Comparison of ENCODE assay signal across 1 cellular context in the genomic region with DNA sequence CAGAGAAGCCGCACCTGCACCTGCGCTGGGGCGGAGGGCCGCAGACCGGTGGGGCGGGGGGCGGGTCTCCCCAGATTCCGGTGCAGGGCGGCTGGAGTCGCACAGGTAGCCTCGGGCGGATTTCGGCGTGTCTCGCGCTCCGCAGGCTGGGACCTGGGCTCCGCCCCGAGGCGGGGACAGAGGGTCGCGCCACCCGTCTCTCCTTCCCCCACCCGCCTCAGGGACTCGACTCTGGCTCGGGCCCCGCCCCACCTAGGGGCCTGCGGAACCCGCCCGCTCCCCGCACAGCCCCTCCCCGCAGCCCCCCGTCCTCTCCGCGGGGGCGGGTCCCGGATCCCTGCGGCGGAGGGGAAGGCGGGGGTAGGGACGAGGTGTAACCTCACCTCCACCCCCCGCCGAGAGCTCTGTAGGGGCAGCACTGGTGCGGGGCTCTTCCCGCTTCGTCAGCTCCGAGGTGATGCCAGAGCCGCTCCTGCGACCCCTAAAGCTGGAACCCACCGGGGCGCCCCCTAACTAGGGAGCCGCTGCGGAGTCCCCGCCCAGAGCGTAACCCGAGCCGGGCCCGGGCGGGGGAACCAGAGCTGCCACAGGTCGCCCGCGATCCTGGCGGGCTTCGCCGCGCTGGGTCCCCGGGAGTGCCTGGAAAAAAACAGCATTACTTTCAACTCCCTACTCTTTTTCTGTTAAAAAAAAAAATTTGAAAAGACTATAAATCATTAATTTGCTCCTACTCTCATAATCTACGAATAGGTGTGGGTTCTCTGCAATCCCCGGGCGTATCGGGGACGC.
TF ChIP-seq lines count a peak whose summit lies in the region.

A gene with protein sequence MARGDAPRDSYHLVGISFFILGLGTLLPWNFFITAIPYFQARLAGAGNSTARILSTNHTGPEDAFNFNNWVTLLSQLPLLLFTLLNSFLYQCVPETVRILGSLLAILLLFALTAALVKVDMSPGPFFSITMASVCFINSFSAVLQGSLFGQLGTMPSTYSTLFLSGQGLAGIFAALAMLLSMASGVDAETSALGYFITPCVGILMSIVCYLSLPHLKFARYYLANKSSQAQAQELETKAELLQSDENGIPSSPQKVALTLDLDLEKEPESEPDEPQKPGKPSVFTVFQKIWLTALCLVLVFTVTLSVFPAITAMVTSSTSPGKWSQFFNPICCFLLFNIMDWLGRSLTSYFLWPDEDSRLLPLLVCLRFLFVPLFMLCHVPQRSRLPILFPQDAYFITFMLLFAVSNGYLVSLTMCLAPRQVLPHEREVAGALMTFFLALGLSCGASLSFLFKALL (minus strand): TSS at position 134 of the 789 bp plus-strand sequence. CDS start 169 bp downstream, outside the sequence.

TF ChIP-seq in K562, 482 proteins besides CTCF, POLR2A, EP300 and RAD21 (continued from another document and continues in another):
- TF ChIP-seq C11orf30 (IDR thresholded peaks at IDR 0.05; ENCODE audit: low read depth) (no peak), CREM (IDR thresholded peaks at IDR 0.05; ENCODE audit: low read depth) (peak; percentile 15; the same call in 1 of the 2 replicates), GATAD2A (IDR thresholded peaks at IDR 0.05) (0 out of 2 replicates have a peak, but pooled peaks have one; percentile 27), ZNF134 (CRISPR knock-in tag; conservative IDR thresholded peaks at IDR 0.05) (peak; percentile 57), PURB (CRISPR knock-in tag; IDR thresholded peaks at IDR 0.05; ENCODE audit: low read depth) (no peak), PYGO2 (tag; IDR thresholded peaks at IDR 0.05) (no peak), HNRNPLL (IDR thresholded peaks at IDR 0.05; ENCODE audit: low read depth, low read length, poor library complexity, severe bottlenecking) (peak; percentile 72), KDM2B (CRISPR knock-in tag; IDR thresholded peaks at IDR 0.05) (0 out of 2 replicates have a peak, but pooled peaks have one; percentile 25), E2F3 (CRISPR knock-in tag; IDR thresholded peaks at IDR 0.05) (0 out of 2 replicates have a peak, but pooled peaks have one; percentile 38), CTBP1 (IDR thresholded peaks at IDR 0.05; ENCODE audit: borderline replicate concordance) (peak; percentile 35; the same call in 1 of the 2 replicates), SMARCE1 (IDR thresholded peaks at IDR 0.05) (0 out of 2 replicates have a peak, but pooled peaks have one; percentile 10), PPARD (CRISPR knock-in tag; IDR thresholded peaks at IDR 0.05) (no peak), SP1 (CRISPR knock-in tag; IDR thresholded peaks at IDR 0.05) (no peak), ZNF766 (CRISPR knock-in tag; conservative IDR thresholded peaks at IDR 0.05) (no peak), CHCHD3 (CRISPR knock-in tag; IDR thresholded peaks at IDR 0.05) (no peak), HLTF (IDR thresholded peaks at IDR 0.05) (0 out of 2 replicates have a peak, but pooled peaks have one; percentile 10), FOXJ3 (CRISPR knock-in tag; IDR thresholded peaks at IDR 0.05) (no peak), NR2C2 (CRISPR knock-in tag; IDR thresholded peaks at IDR 0.05) (0 out of 2 replicates have a peak, but pooled peaks have one; percentile 8), NR2C2 (tag; IDR thresholded peaks at IDR 0.05) (0 out of 2 replicates have a peak, but pooled peaks have one; percentile 58), ZNF212 (CRISPR knock-in tag; IDR thresholded peaks at IDR 0.05) (no peak), SMARCC2 (IDR thresholded peaks at IDR 0.05; ENCODE audit: low read depth) (0 out of 2 replicates have a peak, but pooled peaks have one; percentile 13), ZNF224 (CRISPR knock-in tag; IDR thresholded peaks at IDR 0.05) (no peak), PTBP1 (IDR thresholded peaks at IDR 0.05; ENCODE audit: low read depth, low read length) (no peak), GABPA (tag; conservative IDR thresholded peaks at IDR 0.05; ENCODE audit: low read depth) (no peak; the same call in 1 of the 2 replicates), HCFC1 (IDR thresholded peaks at IDR 0.05; ENCODE audit: low read depth, low read length) (peak; percentile 7; the same call in 1 of the 2 replicates), ARID1B (IDR thresholded peaks at IDR 0.05) (peak; percentile 17; the same call in 1 of the 2 replicates), NCOA6 (IDR thresholded peaks at IDR 0.05) (no peak), RNF2 (IDR thresholded peaks at IDR 0.05) (peak; percentile 41; the same call in 1 of the 2 replicates), TCF3 (CRISPR knock-in tag; IDR thresholded peaks at IDR 0.05) (0 out of 2 replicates have a peak, but pooled peaks have one; percentile 8), MAZ (CRISPR knock-in tag; conservative IDR thresholded peaks at IDR 0.05 in 1 of 2, IDR thresholded peaks at IDR 0.05 in 1 of 2) (peak; percentile 91 to 98)
- TF ChIP-seq, protein P1, sequence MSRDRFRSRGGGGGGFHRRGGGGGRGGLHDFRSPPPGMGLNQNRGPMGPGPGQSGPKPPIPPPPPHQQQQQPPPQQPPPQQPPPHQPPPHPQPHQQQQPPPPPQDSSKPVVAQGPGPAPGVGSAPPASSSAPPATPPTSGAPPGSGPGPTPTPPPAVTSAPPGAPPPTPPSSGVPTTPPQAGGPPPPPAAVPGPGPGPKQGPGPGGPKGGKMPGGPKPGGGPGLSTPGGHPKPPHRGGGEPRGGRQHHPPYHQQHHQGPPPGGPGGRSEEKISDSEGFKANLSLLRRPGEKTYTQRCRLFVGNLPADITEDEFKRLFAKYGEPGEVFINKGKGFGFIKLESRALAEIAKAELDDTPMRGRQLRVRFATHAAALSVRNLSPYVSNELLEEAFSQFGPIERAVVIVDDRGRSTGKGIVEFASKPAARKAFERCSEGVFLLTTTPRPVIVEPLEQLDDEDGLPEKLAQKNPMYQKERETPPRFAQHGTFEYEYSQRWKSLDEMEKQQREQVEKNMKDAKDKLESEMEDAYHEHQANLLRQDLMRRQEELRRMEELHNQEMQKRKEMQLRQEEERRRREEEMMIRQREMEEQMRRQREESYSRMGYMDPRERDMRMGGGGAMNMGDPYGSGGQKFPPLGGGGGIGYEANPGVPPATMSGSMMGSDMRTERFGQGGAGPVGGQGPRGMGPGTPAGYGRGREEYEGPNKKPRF (IDR thresholded peaks at IDR 0.05; ENCODE audit: low read depth, low read length): no peak
- TF ChIP-seq, protein P2, sequence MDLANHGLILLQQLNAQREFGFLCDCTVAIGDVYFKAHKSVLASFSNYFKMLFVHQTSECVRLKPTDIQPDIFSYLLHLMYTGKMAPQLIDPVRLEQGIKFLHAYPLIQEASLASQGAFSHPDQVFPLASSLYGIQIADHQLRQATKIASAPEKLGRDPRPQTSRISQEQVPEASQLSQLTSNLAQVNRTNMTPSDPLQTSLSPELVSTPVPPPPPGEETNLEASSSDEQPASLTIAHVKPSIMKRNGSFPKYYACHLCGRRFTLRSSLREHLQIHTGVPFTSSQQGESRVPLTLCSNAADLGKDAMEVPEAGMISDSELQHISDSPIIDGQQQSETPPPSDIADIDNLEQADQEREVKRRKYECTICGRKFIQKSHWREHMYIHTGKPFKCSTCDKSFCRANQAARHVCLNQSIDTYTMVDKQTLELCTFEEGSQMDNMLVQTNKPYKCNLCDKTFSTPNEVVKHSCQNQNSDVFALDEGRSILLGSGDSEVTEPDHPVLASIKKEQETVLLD (IDR thresholded peaks at IDR 0.05): no peak
- TF ChIP-seq, protein P3, sequence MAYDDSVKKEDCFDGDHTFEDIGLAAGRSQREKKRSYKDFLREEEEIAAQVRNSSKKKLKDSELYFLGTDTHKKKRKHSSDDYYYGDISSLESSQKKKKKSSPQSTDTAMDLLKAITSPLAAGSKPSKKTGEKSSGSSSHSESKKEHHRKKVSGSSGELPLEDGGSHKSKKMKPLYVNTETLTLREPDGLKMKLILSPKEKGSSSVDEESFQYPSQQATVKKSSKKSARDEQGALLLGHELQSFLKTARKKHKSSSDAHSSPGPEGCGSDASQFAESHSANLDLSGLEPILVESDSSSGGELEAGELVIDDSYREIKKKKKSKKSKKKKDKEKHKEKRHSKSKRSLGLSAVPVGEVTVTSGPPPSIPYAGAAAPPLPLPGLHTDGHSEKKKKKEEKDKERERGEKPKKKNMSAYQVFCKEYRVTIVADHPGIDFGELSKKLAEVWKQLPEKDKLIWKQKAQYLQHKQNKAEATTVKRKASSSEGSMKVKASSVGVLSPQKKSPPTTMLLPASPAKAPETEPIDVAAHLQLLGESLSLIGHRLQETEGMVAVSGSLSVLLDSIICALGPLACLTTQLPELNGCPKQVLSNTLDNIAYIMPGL (CRISPR knock-in tag; IDR thresholded peaks at IDR 0.05): 0 out of 2 replicates have a peak, but pooled peaks have one; percentile 3
- TF ChIP-seq, protein P4, sequence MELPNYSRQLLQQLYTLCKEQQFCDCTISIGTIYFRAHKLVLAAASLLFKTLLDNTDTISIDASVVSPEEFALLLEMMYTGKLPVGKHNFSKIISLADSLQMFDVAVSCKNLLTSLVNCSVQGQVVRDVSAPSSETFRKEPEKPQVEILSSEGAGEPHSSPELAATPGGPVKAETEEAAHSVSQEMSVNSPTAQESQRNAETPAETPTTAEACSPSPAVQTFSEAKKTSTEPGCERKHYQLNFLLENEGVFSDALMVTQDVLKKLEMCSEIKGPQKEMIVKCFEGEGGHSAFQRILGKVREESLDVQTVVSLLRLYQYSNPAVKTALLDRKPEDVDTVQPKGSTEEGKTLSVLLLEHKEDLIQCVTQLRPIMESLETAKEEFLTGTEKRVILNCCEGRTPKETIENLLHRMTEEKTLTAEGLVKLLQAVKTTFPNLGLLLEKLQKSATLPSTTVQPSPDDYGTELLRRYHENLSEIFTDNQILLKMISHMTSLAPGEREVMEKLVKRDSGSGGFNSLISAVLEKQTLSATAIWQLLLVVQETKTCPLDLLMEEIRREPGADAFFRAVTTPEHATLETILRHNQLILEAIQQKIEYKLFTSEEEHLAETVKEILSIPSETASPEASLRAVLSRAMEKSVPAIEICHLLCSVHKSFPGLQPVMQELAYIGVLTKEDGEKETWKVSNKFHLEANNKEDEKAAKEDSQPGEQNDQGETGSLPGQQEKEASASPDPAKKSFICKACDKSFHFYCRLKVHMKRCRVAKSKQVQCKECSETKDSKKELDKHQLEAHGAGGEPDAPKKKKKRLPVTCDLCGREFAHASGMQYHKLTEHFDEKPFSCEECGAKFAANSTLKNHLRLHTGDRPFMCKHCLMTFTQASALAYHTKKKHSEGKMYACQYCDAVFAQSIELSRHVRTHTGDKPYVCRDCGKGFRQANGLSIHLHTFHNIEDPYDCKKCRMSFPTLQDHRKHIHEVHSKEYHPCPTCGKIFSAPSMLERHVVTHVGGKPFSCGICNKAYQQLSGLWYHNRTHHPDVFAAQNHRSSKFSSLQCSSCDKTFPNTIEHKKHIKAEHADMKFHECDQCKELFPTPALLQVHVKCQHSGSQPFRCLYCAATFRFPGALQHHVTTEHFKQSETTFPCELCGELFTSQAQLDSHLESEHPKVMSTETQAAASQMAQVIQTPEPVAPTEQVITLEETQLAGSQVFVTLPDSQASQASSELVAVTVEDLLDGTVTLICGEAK (IDR thresholded peaks at IDR 0.05): no peak
- TF ChIP-seq, protein P4 (CRISPR knock-in tag; IDR thresholded peaks at IDR 0.05): no peak
- TF ChIP-seq, protein P5, sequence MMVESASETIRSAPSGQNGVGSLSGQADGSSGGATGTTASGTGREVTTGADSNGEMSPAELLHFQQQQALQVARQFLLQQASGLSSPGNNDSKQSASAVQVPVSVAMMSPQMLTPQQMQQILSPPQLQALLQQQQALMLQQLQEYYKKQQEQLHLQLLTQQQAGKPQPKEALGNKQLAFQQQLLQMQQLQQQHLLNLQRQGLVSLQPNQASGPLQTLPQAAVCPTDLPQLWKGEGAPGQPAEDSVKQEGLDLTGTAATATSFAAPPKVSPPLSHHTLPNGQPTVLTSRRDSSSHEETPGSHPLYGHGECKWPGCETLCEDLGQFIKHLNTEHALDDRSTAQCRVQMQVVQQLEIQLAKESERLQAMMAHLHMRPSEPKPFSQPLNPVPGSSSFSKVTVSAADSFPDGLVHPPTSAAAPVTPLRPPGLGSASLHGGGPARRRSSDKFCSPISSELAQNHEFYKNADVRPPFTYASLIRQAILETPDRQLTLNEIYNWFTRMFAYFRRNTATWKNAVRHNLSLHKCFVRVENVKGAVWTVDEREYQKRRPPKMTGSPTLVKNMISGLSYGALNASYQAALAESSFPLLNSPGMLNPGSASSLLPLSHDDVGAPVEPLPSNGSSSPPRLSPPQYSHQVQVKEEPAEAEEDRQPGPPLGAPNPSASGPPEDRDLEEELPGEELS (CRISPR knock-in tag; IDR thresholded peaks at IDR 0.05; ENCODE audit: borderline replicate concordance): no peak
